In genomic region chr19:18282788-18283141, GRCh38 we compare ENCODE assay signal across 8 cellular contexts. TPM values are rescaled to one million over a fixed set of nuclear protein-coding genes. Genes with fewer than 3 reads are reported as not detected.
DNase-seq lines count a peak whose midpoint lies in the region; ATAC-seq and TF ChIP-seq lines count a peak whose summit lies in the region.

No MANE protein-coding gene starts in this region.

- CTCF ChIA-PET in A673 (lab: Charles Lee), result no interaction called here

- H3K27ac ChIP-seq in A673 (ENCODE audit: low read depth, low read length, poor library complexity, severe bottlenecking), result peak overlapping the region; percentile 100

- H3K4me3 ChIP-seq in A673 (ENCODE audit: low read depth, low read length, poor library complexity, severe bottlenecking) (peak overlapping the region; percentile 46), LNCaP clone FGC (ENCODE audit: low read depth, low read length) (peak overlapping the region; percentile 61), astrocyte of the cerebellum (ENCODE audit: low read depth, low read length) (peak overlapping the region; percentile 45), mucosa of stomach (ENCODE audit: low read length) (peak overlapping the region; percentile 33)

- H3K9ac ChIP-seq in mucosa of stomach (ENCODE audit: low read length), result peak overlapping the region; percentile 85

- H3K36me3 ChIP-seq in A673 (ENCODE audit: insufficient read depth, low read length, poor library complexity, severe bottlenecking), result peaks cover 16% of the 10 kb centered on the region
- peaks cover 7% of the 10 kb centered on the region for H3K36me3 ChIP-seq in mucosa of stomach (ENCODE audit: control insufficient read depth, insufficient read depth, low read length)

- in situ Hi-C loops in astrocyte of the cerebellum (cut with HindIII; ENCODE audit: low sequenced_read_pairs), result no loop called here
- in situ Hi-C loops in GM13977 (cut with MboI; ENCODE audit: low pct_unique_long_range_greater_than_20kb, low sequenced_read_pairs, unreplicated experiment), result no loop called here

- POLR2A ChIA-PET in A673 (lab: Charles Lee; ENCODE audit: low non-redundant PET), result no interaction called here

- DNase-seq in A673 (ENCODE audit: low spot score) (no peak), LNCaP clone FGC (ENCODE audit: low read depth) (no peak), astrocyte of the cerebellum (ENCODE audit: low read depth) (no peak), GM13977 (ENCODE audit: low spot score) (no peak), iPS-NIHi7 (ENCODE audit: extremely low spot score) (no peak)

- H3K9me3 ChIP-seq in A673 (ENCODE audit: low read depth, low read length, poor library complexity, severe bottlenecking) (no peaks in the 10 kb centered on the region), mucosa of stomach (ENCODE audit: control insufficient read depth, low read length) (no peaks in the 10 kb centered on the region)

- intact Hi-C loops in A673 (cut with micrococcal nuclease; ENCODE audit: unreplicated experiment), result no loop called here

- BruUV-seq in A673 (replicated peaks; lab: Mats Ljungman, UMichigan), result no TSS peak

- no peak for TF ChIP-seq CTCF in A673 (conservative IDR thresholded peaks at IDR 0.05; ENCODE audit: low read depth, low read length)
- no peak for TF ChIP-seq CTCF in LNCaP clone FGC (IDR thresholded peaks at IDR 0.05; ENCODE audit: control insufficient read depth, extremely low read depth, insufficient read depth)
- no peak for TF ChIP-seq CTCF in astrocyte of the cerebellum (IDR thresholded peaks at IDR 0.05; ENCODE audit: low read depth, low read length, missing control alignments)
- no peak for TF ChIP-seq CTCF in GM13977 (IDR thresholded peaks at IDR 0.05; ENCODE audit: extremely low read depth, insufficient read depth, missing control alignments)

- no peak for ATAC-seq in GM21360 (IDR thresholded peaks at IDR 0.05; ENCODE audit: unreplicated experiment)
- ATAC-seq in HG02852 (IDR thresholded peaks at IDR 0.05; ENCODE audit: unreplicated experiment), result no peak

- H3K27me3 ChIP-seq in A673 (replicated peaks; ENCODE audit: insufficient read depth, low read depth, low read length, poor library complexity) (no peaks in the 10 kb centered on the region), mucosa of stomach (ENCODE audit: control insufficient read depth, insufficient read depth, low read length) (no peaks in the 10 kb centered on the region)

- H3K4me1 ChIP-seq in A673 (ENCODE audit: insufficient read depth, low read length, poor library complexity, severe bottlenecking) (peaks cover 27% of the 10 kb centered on the region), mucosa of stomach (ENCODE audit: control insufficient read depth, insufficient read depth, low read length) (peaks cover 27% of the 10 kb centered on the region)

RNA-seq across cellular contexts. Expression of gene JUND, which starts 1.3 kb away (rescaled TPM):
- 128 and 136 TPM in 2 replicates for total RNA-seq in A673 (2021)

RNA-seq across cellular contexts. Expression of gene IQCN, which starts 8.5 kb away (rescaled TPM):
- 10.2 and 12.0 TPM in 2 replicates for total RNA-seq in A673 (2021)

RNA-seq across cellular contexts. Expression of gene LSM4, which starts 40.1 kb away (rescaled TPM):
- 252 and 262 TPM in 2 replicates for total RNA-seq in A673 (2021)

RNA-seq across cellular contexts. Expression of gene PDE4C, which starts 56.5 kb away (rescaled TPM):
- not detected in 2 replicates for total RNA-seq in A673 (2021)

RNA-seq across cellular contexts. Expression of gene PGPEP1, which starts 57.6 kb away (rescaled TPM):
- total RNA-seq in A673 (2021), result 15.8 and 23.0 TPM in 2 replicates
